23 cellular contexts compared by ENCODE assay signal in genomic region chr2:183919167-183919566, GRCh38.
A peak's percentile ranks its signal among the peaks of the same experiment; 100 is the strongest.
DNase-seq lines count a peak whose midpoint lies in the region; ATAC-seq, FAIRE-seq and TF ChIP-seq lines count a peak whose summit lies in the region.
"Had no signal": no experiment of that assay in that cellular context is flagged by ENCODE, and none has a peak within 500 bp of the region (broad histone marks: within the 10 kb centered on the region; RNA-seq: fewer than 3 reads in every experiment).

No MANE protein-coding gene starts in this region.

- TF ChIP-seq CTCF in pancreas (IDR thresholded peaks at IDR 0.05), result no peak
- TF ChIP-seq CTCF in GM13977 (IDR thresholded peaks at IDR 0.05; ENCODE audit: extremely low read depth, insufficient read depth, missing control alignments), result no peak
- TF ChIP-seq CTCF in progenitor cell of endocrine pancreas (IDR thresholded peaks at IDR 0.05; ENCODE audit: unreplicated experiment), result no peak

- no peaks in the 10 kb centered on the region for H3K27me3 ChIP-seq in pancreas
- H3K27me3 ChIP-seq: BLaER1 treated with 17β-estradiol and CSF1 and Interleukin-3, amounts not matched to agents 10 nM and 100 nM had no signal

- no peaks in the 10 kb centered on the region for H3K36me3 Mint-ChIP-seq in effector memory CD8-positive, alpha-beta T cell (ENCODE audit: insufficient read depth)
- H3K36me3 Mint-ChIP-seq in progenitor cell of endocrine pancreas (ENCODE audit: insufficient read depth), result no peaks in the 10 kb centered on the region
- H3K36me3 Mint-ChIP-seq: CD8-positive, alpha-beta T cell had no signal

- no peaks in the 10 kb centered on the region for H3K9me3 ChIP-seq in pancreas
- H3K9me3 ChIP-seq: A549; BLaER1 treated with 17β-estradiol and CSF1 and Interleukin-3, amounts not matched to agents 10 nM and 100 nM; Caco-2 had no signal

- 54 to 55% methylated on average over 1 of the region's 1 CpG for WGBS in pancreas, 2 donors

- no peak overlapping the region for H3K4me3 ChIP-seq in pancreas
- H3K4me3 ChIP-seq: A549; BLaER1 treated with 17β-estradiol and CSF1 and Interleukin-3, amounts not matched to agents 10 nM and 100 nM had no signal

- no peaks in the 10 kb centered on the region for H3K4me1 Mint-ChIP-seq in effector memory CD8-positive, alpha-beta T cell (ENCODE audit: low read depth in 2 of 2)
- H3K4me1 Mint-ChIP-seq in progenitor cell of endocrine pancreas (ENCODE audit: low read depth), result no peaks in the 10 kb centered on the region
- H3K4me1 Mint-ChIP-seq: B cell had no signal

- H3K9me3 Mint-ChIP-seq in effector memory CD8-positive, alpha-beta T cell, result peaks cover 0 to 4% of the 10 kb centered on the region in 2 donors
- H3K9me3 Mint-ChIP-seq in progenitor cell of endocrine pancreas (ENCODE audit: low read depth), result peaks cover 14% of the 10 kb centered on the region

- intact Hi-C loops in pancreas (cut with DNase I), result no loop called here

- no peaks in the 10 kb centered on the region for H3K27me3 Mint-ChIP-seq in effector memory CD8-positive, alpha-beta T cell
- no peaks in the 10 kb centered on the region for H3K27me3 Mint-ChIP-seq in progenitor cell of endocrine pancreas
- H3K27me3 Mint-ChIP-seq: B cell; CD4-positive, alpha-beta T cell had no signal

- H3K27ac Mint-ChIP-seq in effector memory CD8-positive, alpha-beta T cell, result no peak overlapping the region
- H3K27ac Mint-ChIP-seq in progenitor cell of endocrine pancreas, result no peak overlapping the region
- H3K27ac Mint-ChIP-seq: B cell; CD4-positive, alpha-beta T cell; CD8-positive, alpha-beta T cell had no signal

- H3K36me3 ChIP-seq in pancreas, result no peaks in the 10 kb centered on the region
- H3K36me3 ChIP-seq: BLaER1 treated with 17β-estradiol and CSF1 and Interleukin-3, amounts not matched to agents 10 nM and 100 nM had no signal

- in situ Hi-C loops in GM13977 (cut with MboI; ENCODE audit: low pct_unique_long_range_greater_than_20kb, low sequenced_read_pairs, unreplicated experiment), result no loop called here

- H3K4me3 Mint-ChIP-seq in effector memory CD8-positive, alpha-beta T cell, result no peak overlapping the region
- no peak overlapping the region for H3K4me3 Mint-ChIP-seq in progenitor cell of endocrine pancreas (ENCODE audit: low read depth)
- H3K4me3 Mint-ChIP-seq: B cell; CD4-positive, alpha-beta T cell; CD8-positive, alpha-beta T cell had no signal

- no peaks in the 10 kb centered on the region for H3K4me1 ChIP-seq in pancreas
- H3K4me1 ChIP-seq: A549; BLaER1 treated with 17β-estradiol and CSF1 and Interleukin-3, amounts not matched to agents 10 nM and 100 nM; Caco-2 had no signal

- peak; percentile 8 for DNase-seq in EL
- peak; percentile 58 for DNase-seq in HCEC 1CT
- peak; percentile 12 for DNase-seq in RKO (ENCODE audit: low spot score)
- no peak for DNase-seq in pancreas
- no peak for DNase-seq in GM13977 (ENCODE audit: low spot score)
- no peak for DNase-seq in effector memory CD8-positive, alpha-beta T cell
- no peak for DNase-seq in progenitor cell of endocrine pancreas (ENCODE audit: low spot score, unreplicated experiment)
- DNase-seq: AML-193; Caco-2; Calu3; CD4-positive, alpha-beta T cell; CD8-positive, alpha-beta T cell; DMS79 treated with DMSO at 0.1 percent for 48 hours; GF-D8 had no signal

- no peak overlapping the region for H3K27ac ChIP-seq in pancreas
- H3K27ac ChIP-seq: 22Rv1; A549; BLaER1 treated with 17β-estradiol and CSF1 and Interleukin-3, amounts not matched to agents 10 nM and 100 nM; C4-2B had no signal

- no peak for ATAC-seq in pancreas
- no peak for ATAC-seq in effector memory CD8-positive, alpha-beta T cell (replicated peaks)
- ATAC-seq: A549; CD8-positive, alpha-beta T cell had no signal

- peak; percentile 70 for FAIRE-seq in pancreas (lab: Jason Lieb, UNC)
- FAIRE-seq: A549, D721Med, G401.6, GM12891, GM19239 had no signal

Comparison
In these comparisons a context has a peak if more than half of its experiments do, and no peak if none do; other contexts are left out.
1. DNase-seq: peak in EL (single experiment), HCEC 1CT (single experiment) and RKO (single experiment); none in pancreas (0 of 6), GM13977 (single experiment), effector memory CD8-positive, alpha-beta T cell (0 of 3) and progenitor cell of endocrine pancreas (single experiment).